Comparison of ENCODE assay signal across 9 cellular contexts in the genomic region with DNA sequence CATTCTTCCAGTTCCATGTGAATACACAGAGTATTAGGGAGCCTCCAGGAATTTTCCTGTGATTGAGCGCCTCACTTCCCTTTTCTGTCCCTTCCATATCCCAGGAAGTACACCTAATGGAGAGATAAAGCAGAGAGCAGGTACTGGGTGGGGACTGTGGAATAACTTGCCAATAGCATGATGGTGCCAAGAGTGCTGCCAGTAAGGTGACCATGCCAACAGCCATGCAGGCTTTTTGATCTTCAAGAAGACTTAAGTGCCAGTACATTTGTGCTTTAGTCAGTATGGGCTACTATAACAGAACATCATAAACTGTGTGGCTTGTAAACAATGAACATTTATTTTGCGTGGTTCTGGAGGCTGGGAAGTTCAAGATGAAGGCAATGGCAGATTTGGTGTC.
"Had no signal": no experiment of that assay in that cellular context is flagged by ENCODE, and none has a peak within 500 bp of the region (broad histone marks: within the 10 kb centered on the region; RNA-seq: fewer than 3 reads in every experiment).

No MANE protein-coding gene starts in this region.

- H3K4me2 ChIP-seq: GM23338 had no signal

- H3K27ac Mint-ChIP-seq: GM23338, H9, HFFc6 had no signal

- ATAC-seq: GM23338, HCT116 had no signal

- H3K27ac ChIP-seq: GM23248 had no signal

- H3K4me3 ChIP-seq: GM23248, GM23338, HAP-1 had no signal

- H3K9me3 Mint-ChIP-seq: GM23338, H9, HFFc6 had no signal

- DNase-seq: GM23248, GOT3, H7, H9, HCEC 1CT, HFFc6 had no signal

- H2AFZ ChIP-seq: GM23248, GM23338 had no signal

- H3K9me3 ChIP-seq: HAP-1 had no signal

- H3K36me3 ChIP-seq: HAP-1 had no signal

- H3K4me1 ChIP-seq: HAP-1 had no signal

- H3K4me3 Mint-ChIP-seq: GM23338, H9, HFFc6 had no signal

- H3K9ac ChIP-seq: GM23248 had no signal

- H3K4me1 Mint-ChIP-seq: H9 had no signal
